ENCODE assay signal across 29 cellular contexts in the genomic region with DNA sequence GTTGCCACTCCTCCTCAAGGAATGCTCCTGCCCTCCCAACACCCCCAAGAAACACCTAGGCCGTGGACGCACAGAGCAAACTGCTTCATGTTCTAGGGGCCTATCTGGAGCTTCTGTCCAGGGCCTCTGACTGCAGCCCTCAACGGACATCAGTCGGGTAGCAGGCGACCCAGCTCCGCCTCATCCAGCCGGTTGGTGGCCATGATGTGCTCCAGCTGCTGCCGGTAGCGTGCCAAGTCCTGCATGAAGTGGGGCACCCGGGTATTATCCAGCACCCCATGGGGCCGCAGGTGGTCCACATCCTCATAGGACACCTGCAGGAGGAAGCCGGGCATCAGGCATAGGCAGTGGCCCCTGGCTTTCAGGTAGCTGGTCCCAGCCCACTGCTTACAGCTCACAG. TPM values are rescaled to one million over a fixed set of nuclear protein-coding genes. Genes with fewer than 3 reads are reported as not detected.
A peak's percentile ranks its signal among the peaks of the same experiment; 100 is the strongest.
DNase-seq lines count a peak whose midpoint lies in the region; ATAC-seq and TF ChIP-seq lines count a peak whose summit lies in the region.
"Had no signal": no experiment of that assay in that cellular context is flagged by ENCODE, and none has a peak within 500 bp of the region (broad histone marks: within the 10 kb centered on the region; RNA-seq: fewer than 3 reads in every experiment).

No MANE protein-coding gene starts in this region.

- no peak overlapping the region for H2AFZ ChIP-seq in HCT116 (ENCODE audit: low read depth, low read length, poor library complexity, severe bottlenecking)

- no peaks in the 10 kb centered on the region for H3K27me3 Mint-ChIP-seq in T-helper 1 cell treated with Interleukin-12 subunit alpha and Interleukin-12 subunit beta and Interleukin-4 antibody, amounts not matched to agents 30 μg/mL and 1 μg/mL, for 36 hours (ENCODE audit: low read depth)
- H3K27me3 Mint-ChIP-seq in activated T-helper 17 cell treated with anti-CD3 and anti-CD28 coated beads, Interleukin-2, amount 50 U/mL, for 72 hours, result peaks cover 8% of the 10 kb centered on the region
- H3K27me3 Mint-ChIP-seq in neural crest cell (ENCODE audit: low read depth), result peaks cover 49% of the 10 kb centered on the region

- TF ChIP-seq RAD21 in HCT116 (IDR thresholded peaks at IDR 0.05; ENCODE audit: low read depth), result no peak

- H3K36me3 Mint-ChIP-seq in T-helper 1 cell treated with Interleukin-12 subunit alpha and Interleukin-12 subunit beta and Interleukin-4 antibody, amounts not matched to agents 30 μg/mL and 1 μg/mL, for 36 hours (ENCODE audit: low read depth), result peaks cover 30% of the 10 kb centered on the region
- H3K36me3 Mint-ChIP-seq in activated T-helper 17 cell treated with anti-CD3 and anti-CD28 coated beads, Interleukin-2, amount 50 U/mL, for 72 hours (ENCODE audit: low read depth), result peaks cover 62% of the 10 kb centered on the region
- H3K36me3 Mint-ChIP-seq in neural crest cell (ENCODE audit: low read depth), result peaks cover 2% of the 10 kb centered on the region
- H3K36me3 Mint-ChIP-seq: CD8-positive, alpha-beta T cell had no signal

- H3K27ac ChIP-seq in HCT116 (ENCODE audit: low read depth, low read length), result peak overlapping the region; percentile 97; the same call in 1 of the 2 replicates
- H3K27ac ChIP-seq: cardiac muscle cell, coronary artery, HL-60, SK-N-MC, testis, uterus had no signal

- no peak overlapping the region; a peak in 1 of 4 replicates for H3K4me3 ChIP-seq in HCT116 (replicated peaks in 1 of 2; ENCODE audit: low read depth in 1 of 2, low read length in 2 of 2)
- H3K4me3 ChIP-seq: cardiac muscle cell, coronary artery, SK-N-MC, testis, uterus had no signal

- no peak for DNase-seq in T-helper 1 cell
- no peak for DNase-seq in HCT116 (ENCODE audit: low read depth, low spot score)
- DNase-seq in neural crest cell (ENCODE audit: low read depth, low spot score), result no peak
- DNase-seq in 8988T, result no peak
- DNase-seq in GM19240 (ENCODE audit: insufficient read length, low spot score), result no peak
- DNase-seq: activated CD4-positive, CD25-positive, alpha-beta regulatory T cell treated with anti-CD3 and anti-CD28 coated beads, Interleukin-2, amount 50 U/mL, for 72 hours; activated effector memory CD4-positive, alpha-beta T cell treated with anti-CD3 and anti-CD28 coated beads, Interleukin-2, amount 50 U/mL, for 16 hours; activated naive CD8-positive, alpha-beta T cell treated with anti-CD3 and anti-CD28 coated beads, Interleukin-2, amount 10 ng/mL, durations not matched to agents 7 days and 5 days; AML-193; aorta; CD8-positive, alpha-beta T cell; DMS153; effector memory CD4-positive, alpha-beta T cell; H9; Karpas-422; NCI-H510A treated with DMSO at 0.1 percent for 48 hours; OCI-M1; stimulated activated CD4-positive, alpha-beta T cell treated with anti-CD3 and anti-CD28 coated beads, Interleukin-1b, Interleukin-23, amount 100 ng/mL, for 48 hours; stimulated activated naive CD8-positive, alpha-beta T cell treated with anti-CD3 and anti-CD28 coated beads, Interleukin-15, Interleukin-2, amounts not matched to agents 100 U/mL and 50 U/mL, for 24 hours; testis; uterus had no signal

- H3K36me3 ChIP-seq in HCT116 (ENCODE audit: control insufficient read depth in 1 of 2, insufficient read depth in 2 of 2, low read length in 2 of 2), result 0 out of 4 replicates have a peak, but pooled peaks cover 0 to 6% of the 10 kb centered on the region in 2 experiments
- H3K36me3 ChIP-seq: cardiac muscle cell, uterus had no signal

- H3K9me3 ChIP-seq in HCT116 (ENCODE audit: control insufficient read depth in 1 of 2, insufficient read depth in 1 of 2, low read depth in 1 of 2, low read length in 2 of 2), result no peaks in the 10 kb centered on the region
- H3K9me3 ChIP-seq: testis, uterus had no signal

- no peaks in the 10 kb centered on the region; the same call in 1 of the 2 replicates for H3K79me2 ChIP-seq in HCT116 (ENCODE audit: insufficient read depth, low read length)

- BruUV-seq in HCT116 (replicated peaks; lab: Mats Ljungman, UMichigan), result no TSS peak

- intact Hi-C loops in HCT116 (cut with micrococcal nuclease), result no loop called here

- H3K4me1 Mint-ChIP-seq in T-helper 1 cell treated with Interleukin-12 subunit alpha and Interleukin-12 subunit beta and Interleukin-4 antibody, amounts not matched to agents 30 μg/mL and 1 μg/mL, for 36 hours (ENCODE audit: low read depth), result peaks cover 49% of the 10 kb centered on the region
- peaks cover 42% of the 10 kb centered on the region for H3K4me1 Mint-ChIP-seq in activated T-helper 17 cell treated with anti-CD3 and anti-CD28 coated beads, Interleukin-2, amount 50 U/mL, for 72 hours
- H3K4me1 Mint-ChIP-seq in neural crest cell, result peaks cover 19% of the 10 kb centered on the region

- H3K4me1 ChIP-seq in HCT116 (ENCODE audit: control insufficient read depth in 1 of 2, insufficient read depth in 2 of 2, low read length in 2 of 2), result peaks cover 48 to 79% of the 10 kb centered on the region in 2 experiments
- H3K4me1 ChIP-seq: uterus had no signal

- RAD21 ChIA-PET in HCT116 (lab: Charles Lee; ENCODE audit: low non-redundant PET in 1 of 2, low total read pairs in 2 of 2, uncharacterized antibody in 2 of 2, unreplicated experiment in 2 of 2), result no interaction called here

- CTCF ChIA-PET in HCT116 (lab: Charles Lee), result interaction anchor here (2.0 to 3.4 kb wide), 2 partner anchors 22 to 159 kb away, joined by 10 to 14 read pairs; a partner anchor contains a TSS

- no peak for ATAC-seq in HCT116
- ATAC-seq in activated T-helper 17 cell treated with anti-CD3 and anti-CD28 coated beads, Interleukin-2, amount 50 U/mL, for 72 hours (replicated peaks), result no peak
- no peak for ATAC-seq in activated CD4-positive, CD25-positive, alpha-beta regulatory T cell treated with anti-CD3 and anti-CD28 coated beads, Interleukin-2, amount 50 U/mL, for 24 hours
- ATAC-seq: CD8-positive, alpha-beta T cell; right cardiac atrium; stimulated activated naive CD8-positive, alpha-beta T cell treated with anti-CD3 and anti-CD28 coated beads, Interleukin-15, Interleukin-2, amounts not matched to agents 100 U/mL and 50 U/mL, for 24 hours had no signal

- H3K4me2 ChIP-seq in HCT116 (ENCODE audit: low read length), result peak overlapping the region; percentile 93; the same call in 1 of the 2 replicates

- no peak for TF ChIP-seq POLR2A in HCT116 (IDR thresholded peaks at IDR 0.05; ENCODE audit: borderline replicate concordance, extremely low read depth, insufficient read depth, insufficient read length)

- peak overlapping the region; percentile 63 for H3K27ac Mint-ChIP-seq in T-helper 1 cell treated with Interleukin-12 subunit alpha and Interleukin-12 subunit beta and Interleukin-4 antibody, amounts not matched to agents 30 μg/mL and 1 μg/mL, for 36 hours
- H3K27ac Mint-ChIP-seq in activated T-helper 17 cell treated with anti-CD3 and anti-CD28 coated beads, Interleukin-2, amount 50 U/mL, for 72 hours, result peak overlapping the region; percentile 56
- no peak overlapping the region for H3K27ac Mint-ChIP-seq in neural crest cell (ENCODE audit: unreplicated experiment)
- H3K27ac Mint-ChIP-seq: activated naive CD8-positive, alpha-beta T cell treated with anti-CD3 and anti-CD28 coated beads, Interleukin-2, amount 10 ng/mL, durations not matched to agents 7 days and 5 days; CD8-positive, alpha-beta T cell; H9 had no signal

- no peaks in the 10 kb centered on the region for H3K27me3 ChIP-seq in HCT116 (ENCODE audit: insufficient read depth, low read length)
- H3K27me3 ChIP-seq: testis, uterus had no signal

- no peaks in the 10 kb centered on the region for H3K9me2 ChIP-seq in HCT116 (ENCODE audit: insufficient read depth)

- no peaks in the 10 kb centered on the region for H3K9me3 Mint-ChIP-seq in T-helper 1 cell treated with Interleukin-12 subunit alpha and Interleukin-12 subunit beta and Interleukin-4 antibody, amounts not matched to agents 30 μg/mL and 1 μg/mL, for 36 hours
- no peaks in the 10 kb centered on the region for H3K9me3 Mint-ChIP-seq in activated T-helper 17 cell treated with anti-CD3 and anti-CD28 coated beads, Interleukin-2, amount 50 U/mL, for 72 hours
- H3K9me3 Mint-ChIP-seq in neural crest cell, result no peaks in the 10 kb centered on the region
- H3K9me3 Mint-ChIP-seq: activated naive CD8-positive, alpha-beta T cell treated with anti-CD3 and anti-CD28 coated beads, Interleukin-2, amount 10 ng/mL, durations not matched to agents 7 days and 5 days; CD8-positive, alpha-beta T cell; H9 had no signal

- POLR2A ChIA-PET in HCT116 (lab: Charles Lee), result no interaction called here

- TF ChIP-seq CTCF in HCT116 (IDR thresholded peaks at IDR 0.05 in 2 of 3, conservative IDR thresholded peaks at IDR 0.05 in 1 of 3; ENCODE audit: borderline replicate concordance in 1 of 3, insufficient read depth in 1 of 3, low read depth in 2 of 3, low read length in 2 of 3), result no peak
- TF ChIP-seq CTCF in neural crest cell (conservative IDR thresholded peaks at IDR 0.05), result no peak

- H3K4me3 Mint-ChIP-seq in T-helper 1 cell treated with Interleukin-12 subunit alpha and Interleukin-12 subunit beta and Interleukin-4 antibody, amounts not matched to agents 30 μg/mL and 1 μg/mL, for 36 hours, result no peak overlapping the region
- H3K4me3 Mint-ChIP-seq in activated T-helper 17 cell treated with anti-CD3 and anti-CD28 coated beads, Interleukin-2, amount 50 U/mL, for 72 hours, result peak overlapping the region; percentile 99
- peak overlapping the region; percentile 5 for H3K4me3 Mint-ChIP-seq in neural crest cell

- no peak overlapping the region for H3K9ac ChIP-seq in HCT116 (ENCODE audit: low read length)

- H4K20me1 ChIP-seq in HCT116 (ENCODE audit: insufficient read depth), result no peaks in the 10 kb centered on the region

RNA-seq across cellular contexts. Expression of a gene that starts 6.3 kb away (rescaled TPM):
- 54.0 TPM for total RNA-seq in HCT116 (2021; ENCODE audit: unreplicated experiment)
- polyA plus RNA-seq in HCT116 (2012), result 76.0 and 87.8 TPM in 2 replicates
- total RNA-seq in activated T-helper 17 cell treated with anti-CD3 and anti-CD28 coated beads, Interleukin-2, amount 50 U/mL, for 72 hours, result 100 to 1,000 TPM in 1 of 2 donors, 10 to 100 TPM in 1; 30.0 to 194 TPM
- 4.5 and 5.8 TPM in 2 replicates for total RNA-seq in neural crest cell

RNA-seq across cellular contexts. Expression of a gene that starts 7.1 kb away (rescaled TPM):
- total RNA-seq in HCT116 (2021; ENCODE audit: unreplicated experiment), result 38.7 TPM
- 29.7 and 41.0 TPM in 2 replicates for polyA plus RNA-seq in HCT116 (2012)
- total RNA-seq in activated T-helper 17 cell treated with anti-CD3 and anti-CD28 coated beads, Interleukin-2, amount 50 U/mL, for 72 hours, result 100 to 1,000 TPM in 1 of 2 donors, 10 to 100 TPM in 1; 47.0 to 118 TPM
- total RNA-seq in neural crest cell, result 90.9 and 97.7 TPM in 2 replicates

RNA-seq across cellular contexts. Expression of a gene that starts 12.1 kb away (rescaled TPM):
- total RNA-seq in HCT116 (2021; ENCODE audit: unreplicated experiment) (46.6 TPM), neural crest cell (1.3 TPM in 1 of 2 replicates, not detected in the other)
- polyA plus RNA-seq in HCT116 (2012), result 32.7 and 36.2 TPM in 2 replicates
- total RNA-seq in activated T-helper 17 cell treated with anti-CD3 and anti-CD28 coated beads, Interleukin-2, amount 50 U/mL, for 72 hours, result 100 to 1,000 TPM in 1 of 2 donors, 10 to 100 TPM in 1; 71.3 to 325 TPM

RNA-seq across cellular contexts. Expression of a gene that starts 13.3 kb away (rescaled TPM):
- 0.30 TPM for total RNA-seq in HCT116 (2021; ENCODE audit: unreplicated experiment)
- polyA plus RNA-seq in HCT116 (2012), result 0.14 and 0.16 TPM in 2 replicates
- 1 to 10 TPM in 1 of 2 donors, under 1 TPM in 1; 0.37 to 1.5 TPM for total RNA-seq in activated T-helper 17 cell treated with anti-CD3 and anti-CD28 coated beads, Interleukin-2, amount 50 U/mL, for 72 hours
- total RNA-seq in neural crest cell, result 0.30 and 0.44 TPM in 2 replicates
- total RNA-seq: activated naive CD8-positive, alpha-beta T cell treated with anti-CD3 and anti-CD28 coated beads, Interleukin-2, amount 10 ng/mL, durations not matched to agents 7 days and 5 days; CD8-positive, alpha-beta T cell had no signal

RNA-seq across cellular contexts. Expression of a gene that starts 15.3 kb away (rescaled TPM):
- total RNA-seq in HCT116 (2021; ENCODE audit: unreplicated experiment) (114 TPM), neural crest cell (89.7 and 97.0 TPM in 2 replicates)
- polyA plus RNA-seq in HCT116 (2012), result 92.8 and 99.8 TPM in 2 replicates
- 100 to 1,000 TPM in 1 of 2 donors, 10 to 100 TPM in 1; 90.0 to 141 TPM for total RNA-seq in activated T-helper 17 cell treated with anti-CD3 and anti-CD28 coated beads, Interleukin-2, amount 50 U/mL, for 72 hours

Comparison
In these comparisons a context has a peak if more than half of its experiments do, and no peak if none do; other contexts are left out.
1. RNA of a gene that starts 12.1 kb away (total RNA-seq): 71.3 to 325 TPM in activated T-helper 17 cell treated with anti-CD3 and anti-CD28 coated beads, Interleukin-2, amount 50 U/mL, for 72 hours and 46.6 TPM in HCT116 (single experiment); 1.3 TPM in neural crest cell; every median in the first group is over 10 times any median in the second.